ENCODE assay signal across 8 cellular contexts in the genomic region with DNA sequence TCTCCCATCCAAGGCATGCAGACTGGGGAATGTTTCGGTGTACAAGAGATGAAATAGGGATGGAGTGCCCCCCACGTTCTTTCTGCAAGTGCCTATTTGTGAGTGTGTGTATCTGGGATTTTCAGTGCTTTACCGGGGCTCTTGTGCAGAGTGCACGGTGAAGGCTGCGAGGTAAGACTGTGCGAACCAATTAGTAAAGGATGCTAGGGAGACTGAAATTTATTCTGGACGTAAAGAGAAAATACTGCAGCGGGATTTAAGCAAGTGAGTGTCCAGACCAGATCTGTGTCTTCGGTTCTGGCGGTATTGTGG. TPM values are rescaled to one million over a fixed set of nuclear protein-coding genes. Genes with fewer than 3 reads are reported as not detected.
DNase-seq lines count a peak whose midpoint lies in the region; ATAC-seq, FAIRE-seq and TF ChIP-seq lines count a peak whose summit lies in the region.

No MANE protein-coding gene starts in this region.

- WGBS in endodermal cell (ENCODE audit: insufficient coverage in 1 of 2, insufficient read length in 1 of 2), 2 experiments = 21 to 35% methylated on average over 7 to 10 of the region's 10 CpGs
- 0 to 1% methylated on average over 10 of the region's 10 CpGs for WGBS in pancreas, 2 donors

- H3K4me1 ChIP-seq in endodermal cell (ENCODE audit: control insufficient read depth, insufficient read depth, low read length) = peaks cover 11% of the 10 kb centered on the region
- H3K4me1 ChIP-seq in pancreas = peaks cover 3 to 17% (median 7%) of the 10 kb centered on the region in 3 donors

- CTCF ChIA-PET in Calu3 (lab: Charles Lee) = interaction anchor here (0.7 to 1.5 kb wide), 2 partner anchors 89 to 108 kb away, joined by 3 to 4 read pairs; no protein-coding TSS in a partner anchor

- peak; percentile 22 for ATAC-seq in GM21576 (IDR thresholded peaks at IDR 0.05; ENCODE audit: unreplicated experiment)
- ATAC-seq in pancreas = no peak

- no peak for TF ChIP-seq CTCF in Calu3 (IDR thresholded peaks at IDR 0.05; ENCODE audit: unreplicated experiment)
- TF ChIP-seq CTCF in NB4 (IDR thresholded peaks at IDR 0.05; ENCODE audit: low read depth, low read length) = no peak
- TF ChIP-seq CTCF in endodermal cell (conservative IDR thresholded peaks at IDR 0.05) = no peak
- TF ChIP-seq CTCF in pancreas (IDR thresholded peaks at IDR 0.05) = no peak

- no peaks in the 10 kb centered on the region for H3K27me3 Mint-ChIP-seq in Calu3 (ENCODE audit: unreplicated experiment)
- H3K27me3 Mint-ChIP-seq in endodermal cell (ENCODE audit: insufficient read depth) = no peaks in the 10 kb centered on the region

- DNase-seq in Calu3 (no peak), NB4 (ENCODE audit: low read depth) (no peak), endodermal cell (no peak), pancreas (no peak), NCI-H2029 treated with DMSO at 0.1 percent for 48 hours (lab: John Stamatoyannopoulos, UW) (no peak), DMS 273 treated with DMSO at 0.1 percent for 48 hours (lab: John Stamatoyannopoulos, UW) (no peak)
- no peak for DNase-seq in stimulated activated CD4-positive, alpha-beta T cell treated with anti-CD3 and anti-CD28 coated beads, Interleukin-12 subunit alpha, Interleukin-12 subunit beta, amount 100 ng/mL, for 4 hours

- TF ChIP-seq POLR2A in NB4 (IDR thresholded peaks at IDR 0.05; ENCODE audit: extremely low read depth, insufficient read length) = no peak

- H3K4me1 Mint-ChIP-seq in Calu3 (ENCODE audit: low read depth, unreplicated experiment) (peaks cover 35% of the 10 kb centered on the region), endodermal cell (peaks cover 24% of the 10 kb centered on the region)

- BruUV-seq in Calu3 (replicated peaks; lab: Mats Ljungman, UMichigan) = no TSS peak

- peaks cover 6% of the 10 kb centered on the region for H3K9me3 ChIP-seq in endodermal cell (ENCODE audit: control insufficient read depth, low read length)
- no peaks in the 10 kb centered on the region for H3K9me3 ChIP-seq in pancreas

- no peak for FAIRE-seq in pancreas (lab: Jason Lieb, UNC)

- H3K9me3 Mint-ChIP-seq in Calu3 (ENCODE audit: low read depth, unreplicated experiment) = peaks cover 2% of the 10 kb centered on the region
- peaks cover 5% of the 10 kb centered on the region for H3K9me3 Mint-ChIP-seq in endodermal cell

- H3K4me3 ChIP-seq in NB4 (ENCODE audit: low read depth, low read length) (peak overlapping the region; percentile 70), endodermal cell (ENCODE audit: low read length) (peak overlapping the region; percentile 87), pancreas (peak overlapping the region; percentile 68 to 80 (median 76))

- intact Hi-C loops in Calu3 (cut with micrococcal nuclease; ENCODE audit: unreplicated experiment) = no loop called here
- intact Hi-C loops in pancreas (cut with DNase I) = no loop called here

- H3K4me3 Mint-ChIP-seq in Calu3 (ENCODE audit: low read depth, unreplicated experiment) = peak overlapping the region; percentile 82
- H3K4me3 Mint-ChIP-seq in endodermal cell = peak overlapping the region; percentile 81

- peak overlapping the region; percentile 36 for H3K9ac ChIP-seq in endodermal cell (ENCODE audit: extremely low read depth, low read length, poor library complexity, severe bottlenecking)

- H3K27me3 ChIP-seq in endodermal cell (ENCODE audit: control insufficient read depth, insufficient read depth, low read length, poor library complexity, severe bottlenecking) = no peaks in the 10 kb centered on the region
- no peaks in the 10 kb centered on the region for H3K27me3 ChIP-seq in pancreas

- H3K36me3 Mint-ChIP-seq in Calu3 (ENCODE audit: insufficient read depth, unreplicated experiment) (peaks cover 33% of the 10 kb centered on the region), endodermal cell (ENCODE audit: low read depth) (peaks cover 32% of the 10 kb centered on the region)

- H3K27ac Mint-ChIP-seq in Calu3 (ENCODE audit: unreplicated experiment) (peak overlapping the region; percentile 75), endodermal cell (peak overlapping the region; percentile 29)

- H3K36me3 ChIP-seq in endodermal cell (ENCODE audit: control insufficient read depth, insufficient read depth, low read length) = peaks cover 18% of the 10 kb centered on the region
- no peaks in the 10 kb centered on the region for H3K36me3 ChIP-seq in pancreas

- peak overlapping the region; percentile 30 for H3K27ac ChIP-seq in endodermal cell (ENCODE audit: low read depth, low read length)
- peak overlapping the region; percentile 87 to 92 (median 90) for H3K27ac ChIP-seq in pancreas

RNA-seq across cellular contexts. Expression of a gene that starts 0.3 kb away (rescaled TPM):
- total RNA-seq in Calu3 (2022) (57.9 and 63.9 TPM in 2 replicates), endodermal cell (10 to 100 TPM; 61.3 to 86.5 TPM), pancreas (10 to 100 TPM; 10.4 to 19.7 (median 14.1) TPM)
- 76.3 TPM for polyA plus RNA-seq in endodermal cell (2013, experiment 1 of 2)
- polyA plus RNA-seq in endodermal cell (2013, experiment 2 of 2) = 65.0 TPM
- 10 to 100 TPM; 18.8 to 34.0 TPM for polyA plus RNA-seq in pancreas
